In genomic region chr20:62051166-62051900, GRCh38 we compare ENCODE assay signal across 1 cellular context.
TF ChIP-seq lines count a peak whose summit lies in the region.

No MANE protein-coding gene starts in this region.

TF ChIP-seq in H1, 55 proteins besides CTCF, POLR2A, EP300 and RAD21 (continued from another document):
- TF ChIP-seq CHD1 (IDR thresholded peaks at IDR 0.05; ENCODE audit: low read depth, low read length), result no peak
- no peak for TF ChIP-seq RXRA (IDR thresholded peaks at IDR 0.05; ENCODE audit: insufficient read depth, low read depth, low read length)
- no peak for TF ChIP-seq PHF8 (conservative IDR thresholded peaks at IDR 0.05; ENCODE audit: low read depth, low read length)
- TF ChIP-seq TEAD4 (IDR thresholded peaks at IDR 0.05; ENCODE audit: low read depth, low read length), result no peak
- no peak for TF ChIP-seq SRF (IDR thresholded peaks at IDR 0.05; ENCODE audit: low read depth, low read length)
- no peak for TF ChIP-seq KDM4A (IDR thresholded peaks at IDR 0.05; ENCODE audit: low read depth, low read length, severe bottlenecking)
